8 cellular contexts compared by ENCODE assay signal in the genomic region with DNA sequence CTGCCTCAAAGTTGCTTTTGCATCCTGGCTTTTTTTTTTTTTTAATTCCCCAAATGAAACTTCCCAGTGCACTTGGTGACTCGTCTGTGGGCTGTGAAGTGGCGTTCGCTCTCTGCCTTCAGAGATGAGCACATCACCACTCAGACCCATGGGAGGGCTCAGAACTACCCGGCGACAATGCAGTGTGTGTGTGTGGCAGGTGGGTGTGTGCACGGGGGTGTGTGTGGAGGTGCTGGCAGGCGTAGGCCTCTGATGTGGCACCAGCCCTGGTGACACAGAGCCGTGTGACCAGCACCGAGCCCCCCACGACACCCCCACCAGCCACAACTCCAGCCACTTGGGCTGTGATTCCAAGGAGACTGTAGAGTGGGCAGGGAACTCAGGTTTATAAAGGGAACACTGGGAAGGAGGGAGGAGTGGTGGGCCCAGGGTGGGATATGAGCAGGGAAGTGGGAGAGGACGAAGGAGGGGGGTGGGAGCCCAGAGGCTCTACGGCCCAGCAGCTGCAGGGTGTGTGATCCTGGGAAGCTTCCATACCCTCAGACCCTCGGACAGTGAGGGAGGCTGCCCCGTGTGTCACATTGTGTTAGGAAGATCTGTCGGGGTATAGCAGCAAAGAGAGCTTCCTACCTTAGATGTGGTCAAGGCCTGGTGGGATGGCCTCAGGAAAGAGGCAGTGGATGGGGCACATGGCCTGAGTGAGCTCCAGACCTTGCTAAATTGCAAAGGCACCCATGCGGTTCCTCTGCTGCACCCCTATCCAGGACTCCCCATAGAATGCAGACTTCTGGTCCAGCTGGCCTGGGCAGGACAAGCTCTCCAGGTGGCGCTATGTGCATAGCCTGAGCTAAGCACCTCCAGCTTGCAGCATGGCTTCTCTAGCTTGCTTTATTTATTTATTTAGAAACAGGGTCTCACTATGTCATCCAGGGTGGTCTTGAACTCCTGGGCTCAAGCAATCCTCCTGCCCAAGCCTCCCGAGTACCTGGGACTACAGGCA. TPM values are rescaled to one million over a fixed set of nuclear protein-coding genes. Genes with fewer than 3 reads are reported as not detected.
DNase-seq lines count a peak whose midpoint lies in the region; ATAC-seq and TF ChIP-seq lines count a peak whose summit lies in the region.

No MANE protein-coding gene starts in this region.

- no peak overlapping the region for H3K4me3 ChIP-seq in AG10803 (ENCODE audit: low read length)
- H3K4me3 ChIP-seq in heart right ventricle, result no peak overlapping the region
- no peak overlapping the region for H3K4me3 ChIP-seq in testis

- H3K9me3 ChIP-seq in heart right ventricle, result no peaks in the 10 kb centered on the region
- H3K9me3 ChIP-seq in testis, result no peaks in the 10 kb centered on the region

- no peak for TF ChIP-seq POLR2A in testis (IDR thresholded peaks at IDR 0.05)

- intact Hi-C loops in heart right ventricle (cut with DNase I), result loop anchor here in 8 of 10 donors (1.0 to 10.0 kb wide), 4 partner anchors 63 to 281 kb away; no protein-coding TSS in a partner anchor
- intact Hi-C loops in testis (cut with DNase I; ENCODE audit: low total_unique reads), result no loop called here

- in situ Hi-C loops in GM13977 (cut with MboI; ENCODE audit: low pct_unique_long_range_greater_than_20kb, low sequenced_read_pairs, unreplicated experiment), result no loop called here

- no peaks in the 10 kb centered on the region for H3K36me3 ChIP-seq in heart right ventricle
- no peaks in the 10 kb centered on the region for H3K36me3 ChIP-seq in testis (ENCODE audit: low read depth, missing control alignments)

- H3K4me1 ChIP-seq in heart right ventricle (peaks cover 0 to 5% (median under 1%) of the 10 kb centered on the region in 9 donors), testis (peaks cover 3% of the 10 kb centered on the region)

- ATAC-seq in heart right ventricle, result peak; percentile 53 to 89 (median 72)
- no peak for ATAC-seq in HG03045 (IDR thresholded peaks at IDR 0.05; ENCODE audit: unreplicated experiment)
- no peak for ATAC-seq in HG02610 (IDR thresholded peaks at IDR 0.05; ENCODE audit: unreplicated experiment)

- H3K27me3 ChIP-seq in heart right ventricle, result peaks cover 0 to 11% (median 5%) of the 10 kb centered on the region in 7 donors
- H3K27me3 ChIP-seq in testis, result no peaks in the 10 kb centered on the region

- TF ChIP-seq CTCF in AG10803 (conservative IDR thresholded peaks at IDR 0.05; ENCODE audit: low read length) (peak; percentile 58), GM13977 (IDR thresholded peaks at IDR 0.05; ENCODE audit: extremely low read depth, insufficient read depth, missing control alignments) (peak; percentile 77), VCaP (conservative IDR thresholded peaks at IDR 0.05) (peak; percentile 61), heart right ventricle (IDR thresholded peaks at IDR 0.05) (peak; percentile 36 to 78 (median 66)), testis (IDR thresholded peaks at IDR 0.05) (peak in 2 of 3 experiments; percentile 18 to 33)

- no peak overlapping the region for H3K27ac ChIP-seq in VCaP
- no peak overlapping the region for H3K27ac ChIP-seq in heart right ventricle
- H3K27ac ChIP-seq in testis, result no peak overlapping the region

- DNase-seq in AG10803 (ENCODE audit: low read depth) (peak; percentile 34), GM13977 (ENCODE audit: low spot score) (no peak), heart right ventricle (peak; percentile 38 to 51), testis (peak; percentile 74), NCI-H2171 treated with DMSO at 0.1 percent for 48 hours (lab: John Stamatoyannopoulos, UW) (no peak)

- WGBS in heart right ventricle, 2 donors, result 72% methylated on average over 18 of the region's 18 CpGs
- WGBS in testis, 2 donors, result 68 to 77% methylated on average over 14 to 18 of the region's 18 CpGs

RNA-seq across cellular contexts. Expression of a gene that starts 5.8 kb away (rescaled TPM):
- total RNA-seq in heart right ventricle (100 to 1,000 TPM in 3 of 10 donors, 10 to 100 TPM in 7; 53.3 to 119 (median 78.3) TPM), testis (100 to 1,000 TPM; 124 to 202 TPM)
- polyA plus RNA-seq in heart right ventricle (10 to 100 TPM; 35.0 to 58.7 TPM), testis (ENCODE audit: insufficient read depth, low read depth, low replicate concordance) (80.4 TPM)

Comparison
In these comparisons a context has a peak if more than half of its experiments do, and no peak if none do; other contexts are left out.
1. DNase-seq: peak in AG10803 (single experiment), heart right ventricle (2 of 2) and testis (single experiment); none in GM13977 (single experiment) and NCI-H2171 treated with DMSO at 0.1 percent for 48 hours (single experiment).
2. CTCF ChIP-seq: peak in every context shown above with its lines; median percentile 77 in GM13977; 66 in heart right ventricle; 61 in VCaP; 58 in AG10803; 26 in testis.
3. ATAC-seq: peak in heart right ventricle (8 of 8); none in HG03045 (single experiment) and HG02610 (single experiment).